In genomic region chr21:45644041-45644906, GRCh38 we compare ENCODE assay signal across 8 cellular contexts. TPM values are rescaled to one million over a fixed set of nuclear protein-coding genes. Genes with fewer than 3 reads are reported as not detected.
DNase-seq lines count a peak whose midpoint lies in the region; ATAC-seq and TF ChIP-seq lines count a peak whose summit lies in the region.

No MANE protein-coding gene starts in this region.

- H3K4me3 ChIP-seq in BE2C (ENCODE audit: low read depth, low read length): peak overlapping the region; percentile 91
- peak overlapping the region; percentile 67 for H3K4me3 ChIP-seq in GM23338
- H3K4me3 ChIP-seq in iPS-11a (ENCODE audit: low read depth, low read length): peak overlapping the region; percentile 33
- peak overlapping the region; percentile 41 to 68 for H3K4me3 ChIP-seq in testis
- H3K4me3 ChIP-seq in SJCRH30: no peak overlapping the region

- H3K4me1 Mint-ChIP-seq in GM23338: peaks cover 18% of the 10 kb centered on the region; the same call in 2 of the 3 replicates
- peaks cover 25% of the 10 kb centered on the region for H3K4me1 Mint-ChIP-seq in activated CD4-positive, alpha-beta memory T cell treated with anti-CD3 and anti-CD28 coated beads for 36 hours (ENCODE audit: low read depth)

- 0 out of 2 replicates have a peak overlapping the region, but pooled peaks have one; percentile 72 for H2AFZ ChIP-seq in GM23338

- peak overlapping the region; percentile 85 for H3K4me2 ChIP-seq in GM23338

- H3K9me3 ChIP-seq in BE2C (no peaks in the 10 kb centered on the region), testis (no peaks in the 10 kb centered on the region), SJCRH30 (replicated peaks) (no peaks in the 10 kb centered on the region)

- peak; percentile 53 for DNase-seq in BE2C
- peak; percentile 26 for DNase-seq in GM23338 (ENCODE audit: low spot score)
- peak; percentile 41 for DNase-seq in activated CD4-positive, alpha-beta memory T cell treated with anti-CD3 and anti-CD28 coated beads for 36 hours
- DNase-seq in testis: no peak
- DNase-seq in GM10266 (ENCODE audit: extremely low spot score): no peak
- DNase-seq in SJCRH30: no peak

- H3K4me1 ChIP-seq in BE2C (peaks cover 28% of the 10 kb centered on the region), GM23338 (ENCODE audit: insufficient read depth) (peaks cover 12% of the 10 kb centered on the region), testis (no peaks in the 10 kb centered on the region), SJCRH30 (no peaks in the 10 kb centered on the region)

- intact Hi-C loops in activated CD4-positive, alpha-beta memory T cell treated with anti-CD3 and anti-CD28 coated beads for 36 hours (cut with micrococcal nuclease): loop anchor here (5.0 to 10.0 kb wide), 2 partner anchors 583 to 719 kb away; partner anchors contain the start of genes ITGB2 and LSS
- intact Hi-C loops in testis (cut with DNase I; ENCODE audit: low total_unique reads): no loop called here

- CTCF ChIA-PET in activated CD4-positive, alpha-beta memory T cell treated with anti-CD3 and anti-CD28 coated beads for 36 hours (lab: Charles Lee): interaction anchor here (0.9 kb wide), 1 partner anchor 52 kb away, joined by 3 read pairs; no protein-coding TSS in a partner anchor

- H3K36me3 Mint-ChIP-seq in GM23338 (ENCODE audit: low read depth): no peaks in the 10 kb centered on the region
- H3K36me3 Mint-ChIP-seq in activated CD4-positive, alpha-beta memory T cell treated with anti-CD3 and anti-CD28 coated beads for 36 hours: peaks cover 2% of the 10 kb centered on the region

- H3K4me3 Mint-ChIP-seq in GM23338: peak overlapping the region; percentile 85
- H3K4me3 Mint-ChIP-seq in activated CD4-positive, alpha-beta memory T cell treated with anti-CD3 and anti-CD28 coated beads for 36 hours: peak overlapping the region; percentile 71

- H3K27ac Mint-ChIP-seq in GM23338: no peak overlapping the region
- peak overlapping the region; percentile 49 for H3K27ac Mint-ChIP-seq in activated CD4-positive, alpha-beta memory T cell treated with anti-CD3 and anti-CD28 coated beads for 36 hours

- H3K79me2 ChIP-seq in GM23338 (replicated peaks; ENCODE audit: insufficient read depth): peaks cover 5% of the 10 kb centered on the region; the same call in 1 of the 2 replicates

- H4K20me1 ChIP-seq in GM23338 (replicated peaks; ENCODE audit: insufficient read depth): peaks cover 24% of the 10 kb centered on the region; the same call in 1 of the 2 replicates

- POLR2A ChIA-PET in activated CD4-positive, alpha-beta memory T cell treated with anti-CD3 and anti-CD28 coated beads for 36 hours (lab: Charles Lee): no interaction called here

- no peak for TF ChIP-seq POLR2A in testis (IDR thresholded peaks at IDR 0.05)

- H3K36me3 ChIP-seq in BE2C (no peaks in the 10 kb centered on the region; the same call in 1 of the 2 replicates), GM23338 (ENCODE audit: insufficient read depth) (no peaks in the 10 kb centered on the region), testis (ENCODE audit: low read depth, missing control alignments) (no peaks in the 10 kb centered on the region), SJCRH30 (no peaks in the 10 kb centered on the region)

- H3K9me2 ChIP-seq in GM23338 (ENCODE audit: insufficient read depth): 0 out of 2 replicates have a peak, but pooled peaks cover 3% of the 10 kb centered on the region

- WGBS in testis, 2 donors: 6 to 8% methylated on average over 40 to 45 of the region's 56 CpGs

- H3K27me3 ChIP-seq in BE2C: no peaks in the 10 kb centered on the region
- peaks cover 31% of the 10 kb centered on the region for H3K27me3 ChIP-seq in GM23338 (ENCODE audit: insufficient read depth)
- no peaks in the 10 kb centered on the region for H3K27me3 ChIP-seq in testis
- H3K27me3 ChIP-seq in SJCRH30: no peaks in the 10 kb centered on the region

- H3K27ac ChIP-seq in GM23338 (ENCODE audit: low read depth) (no peak overlapping the region), testis (peak overlapping the region in 1 of 2 donors; percentile 68), SJCRH30 (no peak overlapping the region)

- H3K9me3 Mint-ChIP-seq in GM23338: peaks cover 4% of the 10 kb centered on the region
- H3K9me3 Mint-ChIP-seq in activated CD4-positive, alpha-beta memory T cell treated with anti-CD3 and anti-CD28 coated beads for 36 hours: peaks cover 3% of the 10 kb centered on the region

- H3K27me3 Mint-ChIP-seq in GM23338 (ENCODE audit: insufficient read depth, low read depth, poor library complexity): peaks cover 25% of the 10 kb centered on the region
- H3K27me3 Mint-ChIP-seq in activated CD4-positive, alpha-beta memory T cell treated with anti-CD3 and anti-CD28 coated beads for 36 hours: peaks cover 20% of the 10 kb centered on the region

- ATAC-seq in GM23338 (no peak), HG02759 (IDR thresholded peaks at IDR 0.05; ENCODE audit: unreplicated experiment) (no peak)

- TF ChIP-seq CTCF in BE2C (IDR thresholded peaks at IDR 0.05; ENCODE audit: low read depth, low read length): no peak
- no peak for TF ChIP-seq CTCF in GM23338 (conservative IDR thresholded peaks at IDR 0.05; ENCODE audit: low read depth in 2 of 2)
- TF ChIP-seq CTCF in testis (IDR thresholded peaks at IDR 0.05): no peak
- TF ChIP-seq CTCF in GM10266 (IDR thresholded peaks at IDR 0.05; ENCODE audit: control insufficient read depth, insufficient read depth, low read depth, missing control alignments): no peak

- 0 out of 2 replicates have a peak, but pooled peaks cover 7% of the 10 kb centered on the region for H3F3A ChIP-seq in GM23338 (replicated peaks; ENCODE audit: low read depth)

TF ChIP-seq in GM23338, 12 proteins besides CTCF, POLR2A, EP300 and RAD21:
- TF ChIP-seq CREB1 (CRISPR knock-in tag; IDR thresholded peaks at IDR 0.05; ENCODE audit: low read depth): no peak
- TF ChIP-seq EZH2 (IDR thresholded peaks at IDR 0.05; ENCODE audit: low read depth, unreplicated experiment): peak; percentile 50
- TF ChIP-seq REST (IDR thresholded peaks at IDR 0.05; ENCODE audit: unreplicated experiment): no peak

RNA-seq across cellular contexts. Expression of gene PCBP3, which starts 0.7 kb away (rescaled TPM):
- 13.6 TPM for polyA plus RNA-seq in BE2C (2012; ENCODE audit: insufficient read depth, insufficient read length, low read depth)
- 7.8 and 9.1 TPM in 2 replicates for total RNA-seq in GM23338 (2014; rRNA removed; shearing (Covaris generic))
- polyA plus RNA-seq in GM23338 (2016; fragmentation: Nextera tagmentation; extraction: Ambion mirVana) (6.5 and 7.1 TPM in 2 replicates), testis (ENCODE audit: insufficient read depth, low read depth, low replicate concordance) (38.0 TPM)
- total RNA-seq in activated CD4-positive, alpha-beta memory T cell treated with anti-CD3 and anti-CD28 coated beads for 36 hours: 1 to 10 TPM; 5.3 to 6.6 TPM
- 10 to 100 TPM; 35.7 to 58.3 TPM for total RNA-seq in testis
- total RNA-seq in SJCRH30 (2014; rRNA removed; shearing (Covaris generic)): not detected in 2 replicates

Comparison
In these comparisons a context has a peak if more than half of its experiments do, and no peak if none do; other contexts are left out.
1. DNase-seq: peak in BE2C (single experiment), GM23338 (single experiment) and activated CD4-positive, alpha-beta memory T cell treated with anti-CD3 and anti-CD28 coated beads for 36 hours (single experiment); none in testis (single experiment), GM10266 (single experiment) and SJCRH30 (0 of 2).